Comparison of ENCODE assay signal across 16 cellular contexts in genomic region chr13:45544520-45544919, GRCh38.
"Had no signal": no experiment of that assay in that cellular context is flagged by ENCODE, and none has a peak within 500 bp of the region (broad histone marks: within the 10 kb centered on the region; RNA-seq: fewer than 3 reads in every experiment).

No MANE protein-coding gene starts in this region.

- H3K36me3 ChIP-seq: cardiac muscle cell, ovary, sigmoid colon had no signal

- H3K4me2 ChIP-seq: hepatocyte had no signal

- H3K27ac ChIP-seq: cardiac muscle cell, hepatocyte, ovary, sigmoid colon, testis had no signal

- FAIRE-seq: islet of Langerhans had no signal

- H3K4me3 ChIP-seq: cardiac muscle cell, hepatocyte, ovary, sigmoid colon, testis had no signal

- H3K27me3 ChIP-seq: cardiac muscle cell, hepatocyte, ovary, testis had no signal

- ATAC-seq: effector memory CD8-positive, alpha-beta T cell; left cardiac atrium; naive thymus-derived CD8-positive, alpha-beta T cell; stimulated activated memory B cell treated with anti-CD40 and anti-IgM and Interleukin-4, amounts not matched to agents 10 μg/mL and 1 μg/mL and 100 μg/mL, for 72 hours had no signal

- H3K79me2 ChIP-seq: hepatocyte had no signal

- H3K9me3 ChIP-seq: ovary, sigmoid colon, testis had no signal

- DNase-seq: activated gamma-delta T cell treated with Interleukin-2 at 50 U/mL for 16 hours; dermis blood vessel endothelial cell; effector memory CD8-positive, alpha-beta T cell; foreskin fibroblast; left cardiac atrium; mesenchymal stem cell; naive thymus-derived CD8-positive, alpha-beta T cell; ovary; sigmoid colon; stimulated activated CD4-positive, alpha-beta T cell treated with anti-CD3 and anti-CD28 coated beads, Interleukin-4, amount 100 ng/mL, for 24 hours; T-helper 9 cell; testis had no signal

- H2AFZ ChIP-seq: hepatocyte had no signal

- H3K4me1 ChIP-seq: sigmoid colon, testis had no signal
